15 cellular contexts compared by ENCODE assay signal in genomic region chr21:34546556-34546955, GRCh38. TPM values are rescaled to one million over a fixed set of nuclear protein-coding genes. Genes with fewer than 3 reads are reported as not detected.
A peak's percentile ranks its signal among the peaks of the same experiment; 100 is the strongest.
DNase-seq lines count a peak whose midpoint lies in the region; ATAC-seq, FAIRE-seq and TF ChIP-seq lines count a peak whose summit lies in the region.
"Had no signal": no experiment of that assay in that cellular context is flagged by ENCODE, and none has a peak within 500 bp of the region (broad histone marks: within the 10 kb centered on the region; RNA-seq: fewer than 3 reads in every experiment).

No MANE protein-coding gene starts in this region.

- peak overlapping the region; percentile 97 for H3K27ac Mint-ChIP-seq in osteocyte (ENCODE audit: unreplicated experiment)
- H3K27ac Mint-ChIP-seq: activated CD4-positive, alpha-beta T cell treated with anti-CD3 and anti-CD28 coated beads, Interleukin-2, amount 10 ng/mL, durations not matched to agents 7 days and 5 days; activated T-helper 1 cell treated with anti-CD3 and anti-CD28 coated beads, Interleukin-12 subunit alpha, Interleukin-12 subunit beta, Interleukin-2, Interleukin-4 antibody, amounts not matched to agents 30 ng/mL and 10 ng/mL and 1 ng/mL, durations not matched to agents 14 hours and 24 hours and 36 hours had no signal

- H3K9ac ChIP-seq in OCI-LY3 (ENCODE audit: low read length) (no peak overlapping the region), MM.1S (ENCODE audit: low read length) (no peak overlapping the region)

- DNase-seq in GM12892 (ENCODE audit: insufficient read length): no peak
- DNase-seq in dorsolateral prefrontal cortex: no peak
- no peak for DNase-seq in osteocyte (ENCODE audit: extremely low spot score, unreplicated experiment)
- no peak for DNase-seq in posterior cingulate gyrus
- DNase-seq in MM.1S: no peak
- DNase-seq: activated CD4-positive, alpha-beta T cell treated with anti-CD3 and anti-CD28 coated beads, Interleukin-2, amount 10 ng/mL, durations not matched to agents 7 days and 5 days; amniotic stem cell; BE2C; KBM-7; substantia nigra; T-helper 9 cell had no signal

- H4K20me1 ChIP-seq in OCI-LY3 (ENCODE audit: insufficient read depth, low read length) (no peaks in the 10 kb centered on the region), MM.1S (ENCODE audit: insufficient read depth, low read length) (no peaks in the 10 kb centered on the region)

- no peaks in the 10 kb centered on the region for H3K79me2 ChIP-seq in OCI-LY3 (ENCODE audit: low read length)
- 0 out of 2 replicates have a peak, but pooled peaks cover 3% of the 10 kb centered on the region for H3K79me2 ChIP-seq in MM.1S (ENCODE audit: low read length)

- H3K4me1 ChIP-seq in OCI-LY3 (ENCODE audit: low read length): peaks cover 28% of the 10 kb centered on the region
- H3K4me1 ChIP-seq in MM.1S (ENCODE audit: low read length): peaks cover 44% of the 10 kb centered on the region
- H3K4me1 ChIP-seq: BE2C had no signal

- H3K27me3 ChIP-seq in OCI-LY3 (ENCODE audit: low read depth, low read length): no peaks in the 10 kb centered on the region
- no peaks in the 10 kb centered on the region for H3K27me3 ChIP-seq in dorsolateral prefrontal cortex
- H3K27me3 ChIP-seq in MM.1S (replicated peaks; ENCODE audit: insufficient read depth, low read length): no peaks in the 10 kb centered on the region
- H3K27me3 ChIP-seq: BE2C had no signal

- no peaks in the 10 kb centered on the region for H3K36me3 Mint-ChIP-seq in osteocyte (ENCODE audit: unreplicated experiment)

- no peak for TF ChIP-seq POLR2A in GM12892 (IDR thresholded peaks at IDR 0.05; ENCODE audit: low read depth, low read length)

- H3K4me2 ChIP-seq in OCI-LY3 (ENCODE audit: low read length): peak overlapping the region; percentile 65
- H3K4me2 ChIP-seq in MM.1S (ENCODE audit: low read depth, low read length): no peak overlapping the region

- no peaks in the 10 kb centered on the region for H3K9me2 ChIP-seq in MM.1S (replicated peaks; ENCODE audit: insufficient read depth, low read length)

- TF ChIP-seq CTCF in OCI-LY3 (IDR thresholded peaks at IDR 0.05; ENCODE audit: low read depth, low read length): no peak
- TF ChIP-seq CTCF in dorsolateral prefrontal cortex (IDR thresholded peaks at IDR 0.05 in 54 of 56, conservative IDR thresholded peaks at IDR 0.05 in 2 of 56; ENCODE audit: low read depth in 1 of 56, partially characterized antibody in 56 of 56): no peak
- TF ChIP-seq CTCF in osteocyte (IDR thresholded peaks at IDR 0.05): no peak
- no peak for TF ChIP-seq CTCF in MM.1S (IDR thresholded peaks at IDR 0.05; ENCODE audit: low read length)

- H3K9me3 Mint-ChIP-seq in osteocyte (ENCODE audit: unreplicated experiment): peaks cover 3% of the 10 kb centered on the region

- H3K36me3 ChIP-seq in OCI-LY3 (replicated peaks; ENCODE audit: low read depth, low read length) (peaks cover 2% of the 10 kb centered on the region), MM.1S (replicated peaks; ENCODE audit: insufficient read depth, low read length) (no peaks in the 10 kb centered on the region)
- H3K36me3 ChIP-seq: BE2C had no signal

- H3K4me3 Mint-ChIP-seq in osteocyte (ENCODE audit: unreplicated experiment): no peak overlapping the region
- H3K4me3 Mint-ChIP-seq: activated CD4-positive, alpha-beta T cell treated with anti-CD3 and anti-CD28 coated beads, Interleukin-2, amount 10 ng/mL, durations not matched to agents 7 days and 5 days; activated T-helper 1 cell treated with anti-CD3 and anti-CD28 coated beads, Interleukin-12 subunit alpha, Interleukin-12 subunit beta, Interleukin-2, Interleukin-4 antibody, amounts not matched to agents 30 ng/mL and 10 ng/mL and 1 ng/mL, durations not matched to agents 14 hours and 24 hours and 36 hours had no signal

- no peak overlapping the region for H3K27ac ChIP-seq in OCI-LY3 (ENCODE audit: low read length)
- H3K27ac ChIP-seq in dorsolateral prefrontal cortex: peak overlapping the region in 33 of 59 donors; percentile 1 to 95 (median 83)
- no peak overlapping the region for H3K27ac ChIP-seq in MM.1S (ENCODE audit: low read length)

- FAIRE-seq in GM12892 (lab: Jason Lieb, UNC): peak; percentile 33
- FAIRE-seq: islet of Langerhans had no signal

- H3K4me3 ChIP-seq in OCI-LY3 (ENCODE audit: low read length) (no peak overlapping the region), dorsolateral prefrontal cortex (no peak overlapping the region), MM.1S (ENCODE audit: low read length) (no peak overlapping the region)

- H3F3A ChIP-seq in MM.1S (ENCODE audit: insufficient read depth, low read length): peaks cover 18% of the 10 kb centered on the region

- intact Hi-C loops in dorsolateral prefrontal cortex (cut with DNase I): no loop called here
- intact Hi-C loops in posterior cingulate gyrus (cut with DNase I): no loop called here

- peaks cover 35% of the 10 kb centered on the region for H3K4me1 Mint-ChIP-seq in osteocyte (ENCODE audit: unreplicated experiment)

- H2AFZ ChIP-seq in OCI-LY3 (ENCODE audit: low read depth, low read length) (no peak overlapping the region), MM.1S (ENCODE audit: low read length) (no peak overlapping the region)

- H3K27me3 Mint-ChIP-seq in osteocyte (ENCODE audit: unreplicated experiment): no peaks in the 10 kb centered on the region
- H3K27me3 Mint-ChIP-seq: activated CD4-positive, alpha-beta T cell treated with anti-CD3 and anti-CD28 coated beads, Interleukin-2, amount 10 ng/mL, durations not matched to agents 7 days and 5 days had no signal

- no peaks in the 10 kb centered on the region for H3K9me3 ChIP-seq in OCI-LY3 (ENCODE audit: insufficient read depth, low read length)
- no peaks in the 10 kb centered on the region for H3K9me3 ChIP-seq in MM.1S (replicated peaks; ENCODE audit: insufficient read depth, low read length)
- H3K9me3 ChIP-seq: BE2C had no signal

- ATAC-seq in GM19351 (IDR thresholded peaks at IDR 0.05; ENCODE audit: unreplicated experiment): no peak

RNA-seq across cellular contexts. Expression of gene KCNE1, which starts 34.5 kb away (rescaled TPM):
- polyA plus RNA-seq in GM12892 (2012; ENCODE audit: missing spikeins): not detected
- total RNA-seq in dorsolateral prefrontal cortex (1 to 10 TPM in 59 of 120 experiments, under 1 TPM in 61; 0.26 to 2.7 (median 0.99) TPM), osteocyte (0.44 and 0.59 TPM in 2 replicates)

Comparison
In these comparisons a context has a peak if more than half of its experiments do, and no peak if none do; other contexts are left out.
1. H3K27ac ChIP-seq: peak in dorsolateral prefrontal cortex (33 of 59); none in OCI-LY3 (single experiment) and MM.1S (single experiment).